34 cellular contexts compared by ENCODE assay signal in the genomic region with DNA sequence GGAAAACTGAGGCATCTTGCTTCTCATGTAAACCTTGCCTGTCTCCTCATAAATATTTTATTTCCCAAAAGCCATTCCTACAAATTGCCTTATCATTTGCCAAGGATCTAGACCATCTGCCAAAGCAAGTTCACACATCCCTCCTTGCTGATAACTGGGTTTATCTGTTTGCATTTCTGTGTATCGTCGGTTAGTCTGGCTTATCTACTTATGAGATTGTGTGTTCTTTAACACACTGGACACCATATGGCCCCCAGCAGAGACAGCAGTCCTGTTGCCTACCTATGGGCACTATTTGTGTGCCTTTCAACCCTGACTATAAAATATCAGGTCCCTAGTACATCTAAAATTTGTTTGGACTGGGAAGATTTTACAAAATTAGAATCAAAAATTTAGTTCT. TPM values are rescaled to one million over a fixed set of nuclear protein-coding genes. Genes with fewer than 3 reads are reported as not detected.
"Had no signal": no experiment of that assay in that cellular context is flagged by ENCODE, and none has a peak within 500 bp of the region (broad histone marks: within the 10 kb centered on the region; RNA-seq: fewer than 3 reads in every experiment).

No MANE protein-coding gene starts in this region.

- H3K9me3 ChIP-seq: adrenal gland, body of pancreas had no signal

- H3K9me3 Mint-ChIP-seq: activated naive CD4-positive, alpha-beta T cell treated with anti-CD3 and anti-CD28 coated beads for 36 hours; activated naive CD4-positive, alpha-beta T cell treated with anti-CD3 and anti-CD28 coated beads, Interleukin-2, amount 50 U/mL, for 72 hours; activated T-cell treated with anti-CD3 and anti-CD28 coated beads, Interleukin-2, amount 50 U/mL, for 4 hours; activated T-helper 1 cell treated with anti-CD3 and anti-CD28 coated beads, Interleukin-12 subunit alpha, Interleukin-12 subunit beta, Interleukin-2, Interleukin-4 antibody, amounts not matched to agents 30 ng/mL and 10 ng/mL and 1 ng/mL, durations not matched to agents 14 hours and 24 hours and 36 hours had no signal

- H3K4me2 ChIP-seq: PC-9 had no signal

- H3K27ac Mint-ChIP-seq: activated CD4-positive, alpha-beta memory T cell treated with anti-CD3 and anti-CD28 coated beads for 36 hours; activated CD4-positive, alpha-beta T cell treated with anti-CD3 and anti-CD28 coated beads for 36 hours; activated naive CD4-positive, alpha-beta T cell treated with anti-CD3 and anti-CD28 coated beads for 36 hours; activated naive CD4-positive, alpha-beta T cell treated with anti-CD3 and anti-CD28 coated beads, Interleukin-2, amount 50 U/mL, for 72 hours; activated T-helper 1 cell treated with anti-CD3 and anti-CD28 coated beads, Interleukin-12 subunit alpha, Interleukin-12 subunit beta, Interleukin-2, Interleukin-4 antibody, amounts not matched to agents 30 ng/mL and 10 ng/mL and 1 ng/mL, durations not matched to agents 14 hours and 24 hours and 36 hours had no signal

- H3K36me3 ChIP-seq: adrenal gland had no signal

- H3K36me3 Mint-ChIP-seq: activated CD4-positive, alpha-beta memory T cell treated with anti-CD3 and anti-CD28 coated beads for 36 hours had no signal

- H3K4me3 ChIP-seq: adrenal gland, body of pancreas, K562, PC-9 had no signal

- H3K27ac ChIP-seq: adrenal gland, body of pancreas, PC-9, RWPE1 had no signal

- ATAC-seq: activated CD4-positive, alpha-beta T cell treated with anti-CD3 and anti-CD28 coated beads for 36 hours; activated naive CD4-positive, alpha-beta T cell treated with anti-CD3 and anti-CD28 coated beads, Interleukin-2, amount 50 U/mL, for 72 hours; activated T-cell treated with anti-CD3 and anti-CD28 coated beads, Interleukin-2, amount 50 U/mL, for 4 hours; body of pancreas; K562; Right ventricle myocardium inferior had no signal

- H3K4me3 Mint-ChIP-seq: activated CD4-positive, alpha-beta memory T cell treated with anti-CD3 and anti-CD28 coated beads for 36 hours; activated CD4-positive, alpha-beta T cell treated with anti-CD3 and anti-CD28 coated beads for 36 hours; activated naive CD4-positive, alpha-beta T cell treated with anti-CD3 and anti-CD28 coated beads for 36 hours; activated T-cell treated with anti-CD3 and anti-CD28 coated beads, Interleukin-2, amount 50 U/mL, for 4 hours; activated T-helper 1 cell treated with anti-CD3 and anti-CD28 coated beads, Interleukin-12 subunit alpha, Interleukin-12 subunit beta, Interleukin-2, Interleukin-4 antibody, amounts not matched to agents 30 ng/mL and 10 ng/mL and 1 ng/mL, durations not matched to agents 14 hours and 24 hours and 36 hours had no signal

- DNase-seq: activated CD4-positive, alpha-beta memory T cell treated with anti-CD3 and anti-CD28 coated beads for 36 hours; activated CD4-positive, alpha-beta T cell treated with anti-CD3 and anti-CD28 coated beads for 36 hours; activated CD4-positive, alpha-beta T cell treated with anti-CD3 and anti-CD28 coated beads, Interleukin-2, amount 50 U/mL, for 1 hour; activated CD8-positive, alpha-beta memory T cell treated with anti-CD3 and anti-CD28 coated beads, Interleukin-2, amount 50 U/mL, for 4 hours; activated gamma-delta T cell treated with Interleukin-2 at 50 U/mL for 16 hours; activated naive CD4-positive, alpha-beta T cell treated with anti-CD3 and anti-CD28 coated beads for 36 hours; activated T-cell treated with anti-CD3 and anti-CD28 coated beads for 4 hours; activated T-cell treated with anti-CD3 and anti-CD28 coated beads, Interleukin-2, amount 50 U/mL, for 4 hours; adrenal gland; body of pancreas; caudate nucleus; cerebellar nuclear complex; NCI-H1105; NCI-H1436; NCI-H1694; NCI-H1930; NCI-H2081 treated with DMSO at 0.1 percent for 48 hours; NCI-H510A; NK-92 treated with Interleukin-12 subunit alpha and Interleukin-12 subunit beta, amount 100 ng/mL, for 24 hours; SIG-M5; T1000 had no signal

- H2AFZ ChIP-seq: PC-9 had no signal

RNA-seq across cellular contexts. Expression of gene CNGA3, which starts 2.9 kb away (rescaled TPM):
- total RNA-seq: activated CD4-positive, alpha-beta memory T cell treated with anti-CD3 and anti-CD28 coated beads for 36 hours; activated CD4-positive, alpha-beta T cell treated with anti-CD3 and anti-CD28 coated beads for 36 hours; activated naive CD4-positive, alpha-beta T cell treated with anti-CD3 and anti-CD28 coated beads for 36 hours; activated naive CD4-positive, alpha-beta T cell treated with anti-CD3 and anti-CD28 coated beads, Interleukin-2, amount 50 U/mL, for 72 hours; activated T-cell treated with anti-CD3 and anti-CD28 coated beads, Interleukin-2, amount 50 U/mL, for 4 hours; activated T-helper 1 cell treated with anti-CD3 and anti-CD28 coated beads, Interleukin-12 subunit alpha, Interleukin-12 subunit beta, Interleukin-2, Interleukin-4 antibody, amounts not matched to agents 30 ng/mL and 10 ng/mL and 1 ng/mL, durations not matched to agents 14 hours and 24 hours and 36 hours; astrocyte; bronchial epithelial cell; K562; MCF 10A; OCI-LY7; PC-9; Right ventricle myocardium inferior; SK-MEL-5; T-helper 1 cell treated with Interleukin-12 subunit alpha and Interleukin-12 subunit beta and Interleukin-4 antibody, amounts not matched to agents 30 ng/mL and 1 ng/mL, for 36 hours; T-helper 2 cell treated with Interferon-gamma antibody and Interleukin-4, amounts not matched to agents 100 ng/mL and 5 ng/mL, for 36 hours had no signal
- polyA plus RNA-seq: K562 had no signal
